In the genomic region with DNA sequence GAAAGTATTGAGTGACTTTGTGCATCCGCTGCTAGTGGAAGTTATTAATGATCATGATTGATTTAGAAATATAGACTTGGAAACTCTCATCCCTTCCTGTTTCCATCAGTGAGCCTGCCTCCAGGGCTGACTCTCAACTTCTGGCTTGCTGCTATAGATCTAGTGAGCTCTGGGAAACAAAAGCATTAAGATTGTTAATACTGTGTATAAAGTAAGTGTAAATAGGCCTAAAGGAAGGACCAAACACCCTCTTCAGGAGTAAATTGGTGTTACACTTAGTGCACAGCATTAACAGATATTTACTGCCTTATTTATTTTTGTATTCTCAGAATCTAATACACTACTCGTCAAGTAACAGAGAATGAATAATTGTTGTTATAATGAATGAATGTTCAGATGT, we compare ENCODE assay signal across 16 cellular contexts.
DNase-seq lines count a peak whose midpoint lies in the region; ATAC-seq and TF ChIP-seq lines count a peak whose summit lies in the region.
"Had no signal": no experiment of that assay in that cellular context is flagged by ENCODE, and none has a peak within 500 bp of the region (broad histone marks: within the 10 kb centered on the region; RNA-seq: fewer than 3 reads in every experiment).

No MANE protein-coding gene starts in this region.

- no peaks in the 10 kb centered on the region for H3K36me3 Mint-ChIP-seq in osteocyte (ENCODE audit: unreplicated experiment)
- no peaks in the 10 kb centered on the region for H3K36me3 Mint-ChIP-seq in natural killer cell treated with Interleukin-12 subunit alpha and Interleukin-12 subunit beta and Interleukin-15 and Interleukin-18, amount 100 ng/mL, for 72 hours
- H3K36me3 Mint-ChIP-seq in effector memory CD8-positive, alpha-beta T cell (ENCODE audit: insufficient read depth): no peaks in the 10 kb centered on the region
- H3K36me3 Mint-ChIP-seq: activated naive CD4-positive, alpha-beta T cell treated with anti-CD3 and anti-CD28 coated beads, Interleukin-2, amount 50 U/mL, for 24 hours; T-cell had no signal

- H3K9me3 Mint-ChIP-seq in osteocyte (ENCODE audit: unreplicated experiment): no peaks in the 10 kb centered on the region
- H3K9me3 Mint-ChIP-seq in natural killer cell treated with Interleukin-12 subunit alpha and Interleukin-12 subunit beta and Interleukin-15 and Interleukin-18, amount 100 ng/mL, for 72 hours: peaks cover 12% of the 10 kb centered on the region
- peaks cover 0 to 10% of the 10 kb centered on the region in 2 donors for H3K9me3 Mint-ChIP-seq in effector memory CD8-positive, alpha-beta T cell
- H3K9me3 Mint-ChIP-seq: activated naive CD4-positive, alpha-beta T cell treated with anti-CD3 and anti-CD28 coated beads, Interleukin-2, amount 50 U/mL, for 24 hours; dendritic cell treated with granulocyte-macrophage colony-stimulating factor and Interleukin-4, amounts not matched to agents 40 ng/mL and 50 ng/mL, for 4 days had no signal

- peak; percentile 5 for DNase-seq in NCI-H1105 treated with DMSO at 0.1 percent for 48 hours (lab: John Stamatoyannopoulos, UW)
- DNase-seq in NCI-H1105 (lab: John Stamatoyannopoulos, UW): no peak
- peak; percentile 69 for DNase-seq in NCI-H82 (lab: John Stamatoyannopoulos, UW)
- DNase-seq in dedifferentiated amniotic fluid mesenchymal stem cell (ENCODE audit: extremely low spot score): peak; percentile 8
- no peak for DNase-seq in osteocyte (ENCODE audit: extremely low spot score, unreplicated experiment)
- DNase-seq in NCI-H1048 (lab: John Stamatoyannopoulos, UW): no peak
- no peak for DNase-seq in natural killer cell treated with Interleukin-12 subunit alpha and Interleukin-12 subunit beta and Interleukin-15 and Interleukin-18, amount 100 ng/mL, for 72 hours (ENCODE audit: low spot score)
- DNase-seq in effector memory CD8-positive, alpha-beta T cell: no peak
- DNase-seq: DMS79; gastrocnemius medialis; lower lobe of right lung; stimulated activated CD4-positive, alpha-beta T cell treated with anti-CD3 and anti-CD28 coated beads, Interleukin-4, amount 100 ng/mL, for 4 hours; T-cell had no signal

- no peak for ATAC-seq in natural killer cell treated with Interleukin-12 subunit alpha and Interleukin-12 subunit beta and Interleukin-15 and Interleukin-18, amount 100 ng/mL, for 72 hours
- no peak for ATAC-seq in effector memory CD8-positive, alpha-beta T cell (replicated peaks)
- ATAC-seq: A549, gastrocnemius medialis, lower lobe of right lung, T-cell had no signal

- H3K27me3 Mint-ChIP-seq in osteocyte (ENCODE audit: unreplicated experiment): peaks cover 21% of the 10 kb centered on the region
- H3K27me3 Mint-ChIP-seq in natural killer cell treated with Interleukin-12 subunit alpha and Interleukin-12 subunit beta and Interleukin-15 and Interleukin-18, amount 100 ng/mL, for 72 hours: no peaks in the 10 kb centered on the region
- H3K27me3 Mint-ChIP-seq in effector memory CD8-positive, alpha-beta T cell: no peaks in the 10 kb centered on the region
- H3K27me3 Mint-ChIP-seq: activated naive CD4-positive, alpha-beta T cell treated with anti-CD3 and anti-CD28 coated beads, Interleukin-2, amount 50 U/mL, for 24 hours; dendritic cell treated with granulocyte-macrophage colony-stimulating factor and Interleukin-4, amounts not matched to agents 40 ng/mL and 50 ng/mL, for 4 days; T-cell had no signal

- H3K27ac Mint-ChIP-seq in osteocyte (ENCODE audit: unreplicated experiment): no peak overlapping the region
- H3K27ac Mint-ChIP-seq in natural killer cell treated with Interleukin-12 subunit alpha and Interleukin-12 subunit beta and Interleukin-15 and Interleukin-18, amount 100 ng/mL, for 72 hours: no peak overlapping the region
- no peak overlapping the region for H3K27ac Mint-ChIP-seq in effector memory CD8-positive, alpha-beta T cell
- H3K27ac Mint-ChIP-seq: activated naive CD4-positive, alpha-beta T cell treated with anti-CD3 and anti-CD28 coated beads, Interleukin-2, amount 50 U/mL, for 24 hours; dendritic cell treated with granulocyte-macrophage colony-stimulating factor and Interleukin-4, amounts not matched to agents 40 ng/mL and 50 ng/mL, for 4 days; T-cell had no signal

- H3K4me1 Mint-ChIP-seq in osteocyte (ENCODE audit: unreplicated experiment): no peaks in the 10 kb centered on the region
- no peaks in the 10 kb centered on the region for H3K4me1 Mint-ChIP-seq in natural killer cell treated with Interleukin-12 subunit alpha and Interleukin-12 subunit beta and Interleukin-15 and Interleukin-18, amount 100 ng/mL, for 72 hours (ENCODE audit: low read depth in 2 of 2)
- H3K4me1 Mint-ChIP-seq in effector memory CD8-positive, alpha-beta T cell (ENCODE audit: low read depth in 2 of 2): no peaks in the 10 kb centered on the region
- H3K4me1 Mint-ChIP-seq: activated naive CD4-positive, alpha-beta T cell treated with anti-CD3 and anti-CD28 coated beads, Interleukin-2, amount 50 U/mL, for 24 hours; T-cell had no signal

- H3K4me3 Mint-ChIP-seq in osteocyte (ENCODE audit: unreplicated experiment): no peak overlapping the region
- no peak overlapping the region for H3K4me3 Mint-ChIP-seq in natural killer cell treated with Interleukin-12 subunit alpha and Interleukin-12 subunit beta and Interleukin-15 and Interleukin-18, amount 100 ng/mL, for 72 hours
- no peak overlapping the region for H3K4me3 Mint-ChIP-seq in effector memory CD8-positive, alpha-beta T cell
- H3K4me3 Mint-ChIP-seq: activated naive CD4-positive, alpha-beta T cell treated with anti-CD3 and anti-CD28 coated beads, Interleukin-2, amount 50 U/mL, for 24 hours; dendritic cell treated with granulocyte-macrophage colony-stimulating factor and Interleukin-4, amounts not matched to agents 40 ng/mL and 50 ng/mL, for 4 days; T-cell had no signal

- peak; percentile 34 for TF ChIP-seq CTCF in osteocyte (IDR thresholded peaks at IDR 0.05)

Comparison
In these comparisons a context has a peak if more than half of its experiments do, and no peak if none do; other contexts are left out.
1. DNase-seq: peak in NCI-H1105 treated with DMSO at 0.1 percent for 48 hours (single experiment), NCI-H82 (single experiment) and dedifferentiated amniotic fluid mesenchymal stem cell (single experiment); none in NCI-H1105 (single experiment), osteocyte (single experiment), NCI-H1048 (single experiment), natural killer cell treated with Interleukin-12 subunit alpha and Interleukin-12 subunit beta and Interleukin-15 and Interleukin-18, amount 100 ng/mL, for 72 hours (single experiment) and effector memory CD8-positive, alpha-beta T cell (0 of 3).